ENCODE assay signal across 13 cellular contexts in the genomic region with DNA sequence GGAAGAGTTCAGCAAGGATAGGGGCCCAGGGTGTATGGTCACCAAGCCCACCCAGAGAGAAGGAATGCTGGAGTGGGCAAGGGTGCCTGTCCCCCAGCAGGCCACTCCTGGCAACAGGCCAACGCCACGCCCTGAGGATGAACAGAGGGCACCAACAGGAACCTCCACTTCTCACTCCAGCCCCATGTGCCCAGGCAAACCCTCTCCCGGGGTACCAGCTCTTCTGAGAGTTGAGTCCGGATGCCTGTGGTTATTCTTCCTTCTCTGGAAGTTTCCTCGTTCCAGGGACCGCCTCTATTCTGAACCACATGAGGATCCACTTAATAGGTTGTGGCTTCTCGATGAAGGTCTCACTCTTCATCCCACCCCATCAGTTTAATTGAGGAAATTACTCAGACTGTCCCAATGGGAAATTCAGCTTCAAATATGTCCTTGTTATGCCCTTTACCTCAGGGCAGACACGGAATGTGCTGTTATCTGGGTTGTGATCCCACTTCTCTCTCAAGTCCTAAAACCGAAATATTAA.
DNase-seq lines count a peak whose midpoint lies in the region; ATAC-seq, FAIRE-seq and TF ChIP-seq lines count a peak whose summit lies in the region.
"Had no signal": no experiment of that assay in that cellular context is flagged by ENCODE, and none has a peak within 500 bp of the region (broad histone marks: within the 10 kb centered on the region; RNA-seq: fewer than 3 reads in every experiment).

No MANE protein-coding gene starts in this region.

- peak overlapping the region; percentile 79 for H3K27ac ChIP-seq in smooth muscle cell (ENCODE audit: low read depth)

- no peaks in the 10 kb centered on the region for H3K27me3 Mint-ChIP-seq in T-helper 2 cell treated with Interferon-gamma antibody and Interleukin-4, amounts not matched to agents 5 μg/mL and 100 μg/mL, for 36 hours (ENCODE audit: low read depth)

- H3K36me3 ChIP-seq in smooth muscle cell (ENCODE audit: low read depth): no peaks in the 10 kb centered on the region
- H3K36me3 ChIP-seq: WERI-Rb-1 had no signal

- H3K4me3 ChIP-seq in smooth muscle cell: no peak overlapping the region

- H4K20me1 ChIP-seq in smooth muscle cell (ENCODE audit: low read depth): no peaks in the 10 kb centered on the region

- H3K36me3 Mint-ChIP-seq in T-helper 2 cell treated with Interferon-gamma antibody and Interleukin-4, amounts not matched to agents 5 μg/mL and 100 μg/mL, for 36 hours (ENCODE audit: low read depth): peaks cover 7% of the 10 kb centered on the region
- H3K36me3 Mint-ChIP-seq: brain had no signal

- no peak for TF ChIP-seq POLR2A in erythroblast (IDR thresholded peaks at IDR 0.05; ENCODE audit: low read length)

- peaks cover 35% of the 10 kb centered on the region for H3F3A ChIP-seq in smooth muscle cell (ENCODE audit: low read depth)

- H3K27me3 ChIP-seq in smooth muscle cell (ENCODE audit: low read depth): no peaks in the 10 kb centered on the region

- peaks cover 19% of the 10 kb centered on the region for H3K4me1 ChIP-seq in smooth muscle cell (ENCODE audit: low read depth)

- H3K4me3 Mint-ChIP-seq in T-helper 2 cell treated with Interferon-gamma antibody and Interleukin-4, amounts not matched to agents 5 μg/mL and 100 μg/mL, for 36 hours: peak overlapping the region; percentile 63
- H3K4me3 Mint-ChIP-seq: activated T-cell treated with anti-CD3 and anti-CD28 coated beads, Interleukin-2, amount 50 U/mL, for 4 hours; brain had no signal

- H3K9me3 Mint-ChIP-seq in T-helper 2 cell treated with Interferon-gamma antibody and Interleukin-4, amounts not matched to agents 5 μg/mL and 100 μg/mL, for 36 hours: no peaks in the 10 kb centered on the region
- H3K9me3 Mint-ChIP-seq: activated T-cell treated with anti-CD3 and anti-CD28 coated beads, Interleukin-2, amount 50 U/mL, for 4 hours had no signal

- H3K27ac Mint-ChIP-seq in T-helper 2 cell treated with Interferon-gamma antibody and Interleukin-4, amounts not matched to agents 5 μg/mL and 100 μg/mL, for 36 hours: peak overlapping the region; percentile 97

- H2AFZ ChIP-seq in smooth muscle cell (ENCODE audit: low read depth): no peak overlapping the region

- no peak overlapping the region for H3K4me2 ChIP-seq in smooth muscle cell

- WGBS in smooth muscle cell (ENCODE audit: low lambda C conversion rate): 72% methylated on average over 9 of the region's 9 CpGs

- H3K9ac ChIP-seq in smooth muscle cell (ENCODE audit: low read depth): no peak overlapping the region

- no peaks in the 10 kb centered on the region for H3K79me2 ChIP-seq in smooth muscle cell (ENCODE audit: low read depth)

- DNase-seq in T-helper 2 cell treated with Interferon-gamma antibody and Interleukin-4, amounts not matched to agents 5 μg/mL and 100 μg/mL, for 36 hours (ENCODE audit: low spot score): no peak
- DNase-seq in T-helper 2 cell (no peak), RCC 7860 (ENCODE audit: low spot score) (peak; percentile 67), glomerular visceral epithelial cell (ENCODE audit: extremely low spot score) (peak; percentile 63), smooth muscle cell (lab: John Stamatoyannopoulos, UW; ENCODE audit: unreplicated experiment) (no peak), erythroblast (lab: John Stamatoyannopoulos, UW) (no peak)
- DNase-seq: 8988T; activated T-cell treated with anti-CD3 and anti-CD28 coated beads, Interleukin-2, amount 50 U/mL, for 4 hours; NCI-H2107; WERI-Rb-1 had no signal

- ATAC-seq in GM21528 (IDR thresholded peaks at IDR 0.05; ENCODE audit: low FRiP score, unreplicated experiment) (no peak), HG03442 (IDR thresholded peaks at IDR 0.05; ENCODE audit: unreplicated experiment) (no peak)

- TF ChIP-seq CTCF in smooth muscle cell (IDR thresholded peaks at IDR 0.05; ENCODE audit: borderline replicate concordance, insufficient read depth, poor library complexity, severe bottlenecking): no peak

- peaks cover 45% of the 10 kb centered on the region for H3K4me1 Mint-ChIP-seq in T-helper 2 cell treated with Interferon-gamma antibody and Interleukin-4, amounts not matched to agents 5 μg/mL and 100 μg/mL, for 36 hours (ENCODE audit: low read depth)

- FAIRE-seq in RCC 7860 (lab: Jason Lieb, UNC): no peak

- H3K9me3 ChIP-seq in smooth muscle cell (replicated peaks; ENCODE audit: low read depth): no peaks in the 10 kb centered on the region

Comparison
In these comparisons a context has a peak if more than half of its experiments do, and no peak if none do; other contexts are left out.
1. DNase-seq: peak in RCC 7860 (single experiment) and glomerular visceral epithelial cell (single experiment); none in T-helper 2 cell treated with Interferon-gamma antibody and Interleukin-4, amounts not matched to agents 5 μg/mL and 100 μg/mL, for 36 hours (single experiment), T-helper 2 cell (0 of 5), smooth muscle cell (single experiment) and erythroblast (0 of 2).